In the genomic region with DNA sequence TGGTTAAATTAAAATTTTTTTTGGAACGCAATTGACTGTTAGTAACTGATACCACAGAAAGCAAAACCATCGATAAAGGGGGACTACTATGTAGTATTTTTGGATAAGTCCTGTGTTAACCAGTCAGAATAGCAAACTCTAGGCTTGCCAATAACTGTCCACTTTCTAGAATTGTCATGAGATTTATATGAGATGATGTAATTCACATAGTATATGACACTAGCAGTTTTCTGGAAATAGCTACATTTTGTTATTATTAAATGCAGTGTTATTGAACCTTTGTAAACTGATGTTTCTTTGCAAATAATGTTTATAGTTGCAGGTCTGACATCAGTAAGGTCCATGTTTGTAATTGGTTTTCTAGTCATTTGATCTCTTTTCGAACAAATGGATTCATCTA, we compare ENCODE assay signal across 18 cellular contexts.
"Had no signal": no experiment of that assay in that cellular context is flagged by ENCODE, and none has a peak within 500 bp of the region (broad histone marks: within the 10 kb centered on the region; RNA-seq: fewer than 3 reads in every experiment).

No MANE protein-coding gene starts in this region.

- H3K4me2 ChIP-seq: hepatocyte had no signal

- H2AFZ ChIP-seq: hepatocyte, parathyroid adenoma had no signal

- H3K4me1 ChIP-seq: colonic mucosa, uterus had no signal

- ATAC-seq: esophagus mucosa; naive thymus-derived CD8-positive, alpha-beta T cell had no signal

- H3K4me1 Mint-ChIP-seq: memory B cell had no signal

- H3K9ac ChIP-seq: parathyroid adenoma had no signal

- H3K4me3 Mint-ChIP-seq: activated T-helper 1 cell treated with anti-CD3 and anti-CD28 coated beads, Interleukin-12 subunit alpha, Interleukin-12 subunit beta, Interleukin-2, Interleukin-4 antibody, amounts not matched to agents 30 ng/mL and 10 ng/mL and 1 ng/mL, durations not matched to agents 14 hours and 24 hours and 36 hours; memory B cell; naive thymus-derived CD8-positive, alpha-beta T cell had no signal

- H3K9me3 ChIP-seq: colonic mucosa, tibial artery, uterus had no signal

- DNase-seq: activated CD4-positive, alpha-beta T cell treated with anti-CD3 and anti-CD28 coated beads, Interleukin-2, amount 50 U/mL, for 48 hours; activated CD4-positive, CD25-positive, alpha-beta regulatory T cell treated with anti-CD3 and anti-CD28 coated beads, Interleukin-2, amount 50 U/mL, for 72 hours; caudate nucleus; colonic mucosa; kidney; left ventricle myocardium superior; naive thymus-derived CD8-positive, alpha-beta T cell; stimulated activated CD4-positive, alpha-beta T cell treated with anti-CD3 and anti-CD28 coated beads, Interleukin-2, amount 100 ng/mL, for 48 hours; stimulated activated naive CD4-positive, alpha-beta T cell; T-helper 1 cell; T1000; tibial artery; uterus had no signal

- H3K36me3 ChIP-seq: colonic mucosa, uterus had no signal

- H3K27me3 Mint-ChIP-seq: memory B cell; naive thymus-derived CD8-positive, alpha-beta T cell had no signal

- H3K4me3 ChIP-seq: colonic mucosa, hepatocyte, tibial artery, uterus had no signal

- H3K27ac Mint-ChIP-seq: activated T-helper 1 cell treated with anti-CD3 and anti-CD28 coated beads, Interleukin-12 subunit alpha, Interleukin-12 subunit beta, Interleukin-2, Interleukin-4 antibody, amounts not matched to agents 30 ng/mL and 10 ng/mL and 1 ng/mL, durations not matched to agents 14 hours and 24 hours and 36 hours; memory B cell had no signal

- H3K27me3 ChIP-seq: colonic mucosa, hepatocyte, tibial artery, uterus had no signal

- H3K9me3 Mint-ChIP-seq: activated T-helper 1 cell treated with anti-CD3 and anti-CD28 coated beads, Interleukin-12 subunit alpha, Interleukin-12 subunit beta, Interleukin-2, Interleukin-4 antibody, amounts not matched to agents 30 ng/mL and 10 ng/mL and 1 ng/mL, durations not matched to agents 14 hours and 24 hours and 36 hours; memory B cell; naive thymus-derived CD8-positive, alpha-beta T cell had no signal

- H3K27ac ChIP-seq: colonic mucosa, hepatocyte, parathyroid adenoma, uterus had no signal
